In the genomic region with DNA sequence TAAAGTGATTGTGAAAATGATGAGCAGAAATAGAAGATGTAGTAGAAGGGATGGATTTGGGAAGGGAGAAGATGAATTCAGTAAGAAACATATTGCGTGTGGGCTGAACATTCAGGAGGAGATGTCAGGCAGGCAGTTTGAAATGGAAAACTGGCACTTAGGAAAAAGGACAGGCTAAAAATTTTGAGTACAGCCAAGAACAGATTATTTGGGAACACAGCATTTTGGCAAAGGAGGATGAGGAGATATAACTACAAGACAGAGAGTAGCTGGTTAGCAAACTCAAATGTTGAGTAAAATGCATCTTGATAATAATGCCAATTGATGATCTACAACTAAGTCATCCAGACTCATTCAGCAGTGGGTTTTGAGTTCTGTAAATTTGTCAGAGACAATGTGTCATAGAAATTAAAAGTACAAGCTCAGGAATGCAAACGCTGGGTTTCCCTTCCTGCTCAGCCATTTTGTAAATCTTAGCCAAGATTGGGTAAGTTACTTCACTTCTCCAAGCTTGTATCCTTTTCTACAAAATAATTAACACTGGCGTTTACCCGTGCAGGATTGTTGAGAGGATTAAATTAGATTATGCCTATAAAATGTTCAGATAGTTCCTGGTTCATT, we compare ENCODE assay signal across 1 cellular context.
TF ChIP-seq lines count a peak whose summit lies in the region.

No MANE protein-coding gene starts in this region.

TF ChIP-seq in H1, 55 proteins besides CTCF, POLR2A, EP300 and RAD21:
- TF ChIP-seq CHD2 (IDR thresholded peaks at IDR 0.05; ENCODE audit: low read length) (no peak), HDAC6 (IDR thresholded peaks at IDR 0.05; ENCODE audit: low read depth, low read length) (no peak), ASH2L (IDR thresholded peaks at IDR 0.05; ENCODE audit: low read length) (no peak), KDM5A (IDR thresholded peaks at IDR 0.05; ENCODE audit: low read length) (no peak), USF2 (IDR thresholded peaks at IDR 0.05; ENCODE audit: low read length) (no peak), RBBP5 (IDR thresholded peaks at IDR 0.05; ENCODE audit: borderline replicate concordance, low read depth, low read length) (no peak), E2F6 (IDR thresholded peaks at IDR 0.05) (no peak)
